In genomic region chr7:66995045-66995776, GRCh38 we compare ENCODE assay signal across 8 cellular contexts. TPM values are rescaled to one million over a fixed set of nuclear protein-coding genes. Genes with fewer than 3 reads are reported as not detected.
A peak's percentile ranks its signal among the peaks of the same experiment; 100 is the strongest.
DNase-seq lines count a peak whose midpoint lies in the region; ATAC-seq and TF ChIP-seq lines count a peak whose summit lies in the region.
"Not testable (repeated sequence)": the region's sequence is repeated elsewhere in the genome, so short reads cannot be mapped to it uniquely, and the experiment has no call there.

Gene SBDS, minus strand, starts transcription at chr7:66995586. Its CDS starts 169 bp downstream, at chr7:66995417.

- not testable (repeated sequence) for H3F3A ChIP-seq in smooth muscle cell (ENCODE audit: low read depth)

- peak within 1 kb of the TSS; percentile 65 for H2AFZ ChIP-seq in smooth muscle cell (ENCODE audit: low read depth)

- H3K27me3 Mint-ChIP-seq in WTC11 (ENCODE audit: low read depth), result not testable (repeated sequence)

- ATAC-seq in GM18907 (IDR thresholded peaks at IDR 0.05; ENCODE audit: unreplicated experiment) (peak; percentile 70), HG03175 (IDR thresholded peaks at IDR 0.05; ENCODE audit: unreplicated experiment) (peak; percentile 63), WTC11 (peak; percentile 60)

- WGBS in smooth muscle cell (ENCODE audit: low lambda C conversion rate), result under 1% methylated on average over 57 of the region's 59 CpGs

- not testable (repeated sequence) for H3K9me3 Mint-ChIP-seq in WTC11

- peak within 1 kb of the TSS; percentile 99 for H3K9ac ChIP-seq in smooth muscle cell (ENCODE audit: low read depth)

- peaks cover 13% of the 10 kb centered on the region for H4K20me1 ChIP-seq in smooth muscle cell (ENCODE audit: low read depth)

- peak within 1 kb of the TSS; percentile 97 for H3K4me2 ChIP-seq in smooth muscle cell

- POLR2A ChIA-PET in AG04450 (lab: Yijun Ruan, JAX), result interaction anchor here (0.6 to 1.4 kb wide), 4 partner anchors 16 to 255 kb away, joined by 3 to 7 read pairs (median 4); partner anchors contain the start of gene RABGEF1
- POLR2A ChIA-PET in WTC11 (lab: Charles Lee), result interaction anchor here (0.5 to 1.0 kb wide), 2 partner anchors 63 to 307 kb away, joined by 4 to 5 read pairs; no protein-coding TSS in a partner anchor

- H3K27ac ChIP-seq in AG04450 (ENCODE audit: low read depth, low read length), result peak within 1 kb of the TSS; percentile 97
- peak within 1 kb of the TSS; percentile 99 for H3K27ac ChIP-seq in smooth muscle cell (ENCODE audit: low read depth)

- not testable (repeated sequence) for TF ChIP-seq CTCF in AG04450 (IDR thresholded peaks at IDR 0.05; ENCODE audit: low read depth, low read length); WTC11 (IDR thresholded peaks at IDR 0.05); cardiac fibroblast (IDR thresholded peaks at IDR 0.05; ENCODE audit: low read depth, low read length); smooth muscle cell (IDR thresholded peaks at IDR 0.05; ENCODE audit: borderline replicate concordance, insufficient read depth, poor library complexity, severe bottlenecking)

- CTCF ChIA-PET in AG04450 (lab: Charles Lee), result interaction anchor here (0.5 to 0.6 kb wide), 2 partner anchors 18 to 19 kb away, joined by 4 to 5 read pairs; no protein-coding TSS in a partner anchor
- CTCF ChIA-PET in WTC11 (lab: Charles Lee), result interaction anchor here (0.6 to 1.3 kb wide), 6 partner anchors 90 to 790 kb away, joined by 3 to 6 read pairs (median 3); no protein-coding TSS in a partner anchor

- peaks cover 29% of the 10 kb centered on the region for H3K36me3 Mint-ChIP-seq in WTC11

- not testable (repeated sequence) for H3K27me3 ChIP-seq in AG04450 (ENCODE audit: control insufficient read depth, insufficient read depth, low read length); smooth muscle cell (ENCODE audit: low read depth)

- H3K9me3 ChIP-seq in AG04450 (ENCODE audit: control insufficient read depth, insufficient read depth, low read length); smooth muscle cell (replicated peaks; ENCODE audit: low read depth): not testable (repeated sequence)

- H3K4me1 ChIP-seq in smooth muscle cell (ENCODE audit: low read depth), result not testable (repeated sequence)

- peak within 1 kb of the TSS; percentile 100 for H3K4me3 Mint-ChIP-seq in WTC11

- peak within 1 kb of the TSS; percentile 100 for H3K27ac Mint-ChIP-seq in WTC11

- not testable (repeated sequence) for H3K4me1 Mint-ChIP-seq in WTC11

- H3K79me2 ChIP-seq in smooth muscle cell (ENCODE audit: low read depth), result peaks cover 21% of the 10 kb centered on the region

- H3K36me3 ChIP-seq in smooth muscle cell (ENCODE audit: low read depth), result not testable (repeated sequence)

- DNase-seq in AG04450 (ENCODE audit: low read depth, low spot score) (peak; percentile 96), NCI-H226 (peak; percentile 94), WTC11 (ENCODE audit: low spot score) (peak; percentile 93), cardiac fibroblast (ENCODE audit: low read depth in 2 of 2) (peak; percentile 99 to 100), iPS-NIHi7 (ENCODE audit: extremely low spot score) (peak; percentile 64), smooth muscle cell (lab: John Stamatoyannopoulos, UW; ENCODE audit: unreplicated experiment) (peak; percentile 65)

- H3K4me3 ChIP-seq in AG04450 (ENCODE audit: low read depth, low read length), result peak within 1 kb of the TSS; percentile 70
- H3K4me3 ChIP-seq in cardiac fibroblast (replicated peaks in 1 of 2; ENCODE audit: low read depth in 2 of 2, low read length in 2 of 2), result peak within 1 kb of the TSS; percentile 69 to 72
- peak within 1 kb of the TSS; percentile 58 for H3K4me3 ChIP-seq in smooth muscle cell

TF ChIP-seq in WTC11, 78 proteins besides CTCF, POLR2A, EP300 and RAD21:
- TF ChIP-seq MAX (CRISPR knock-in tag; IDR thresholded peaks at IDR 0.05) (peak; percentile 79), FOXK1 (CRISPR knock-in tag; IDR thresholded peaks at IDR 0.05) (peak; percentile 86), ETV6 (CRISPR knock-in tag; IDR thresholded peaks at IDR 0.05) (peak; percentile 54; the same call in 1 of the 2 replicates), HMGXB4 (CRISPR knock-in tag; IDR thresholded peaks at IDR 0.05) (peak; percentile 70; the same call in 1 of the 2 replicates), E2F5 (CRISPR knock-in tag; IDR thresholded peaks at IDR 0.05) (peak; percentile 68; the same call in 1 of the 2 replicates), ARID4B (CRISPR knock-in tag; IDR thresholded peaks at IDR 0.05; ENCODE audit: borderline replicate concordance) (peak; percentile 75; the same call in 1 of the 2 replicates), SP1 (CRISPR knock-in tag; conservative IDR thresholded peaks at IDR 0.05) (peak; percentile 67; the same call in 1 of the 2 replicates)

RNA-seq across cellular contexts. Expression of gene SBDS, which starts in this region (rescaled TPM):
- polyA plus RNA-seq in AG04450 (2011; rRNA removed) (82.7 and 119 TPM in 2 replicates), smooth muscle cell (118 and 133 TPM in 2 replicates)
- polyA minus RNA-seq in AG04450 (2011; rRNA and poly(A)+ RNA removed), result 14.0 and 28.1 TPM in 2 replicates
- total RNA-seq in WTC11 (2021) (22.9 to 25.5 TPM (median 24.5 TPM) in 3 replicates), smooth muscle cell (107 and 122 TPM in 2 replicates)

Comparison
In these comparisons a context has a peak if more than half of its experiments do, and no peak if none do; other contexts are left out.
1. Peak in every context shown above with its lines: DNase-seq, ATAC-seq, H3K4me3 ChIP-seq and H3K27ac ChIP-seq.